1 cellular context compared by ENCODE assay signal in genomic region chr11:119087747-119088241, GRCh38.
TF ChIP-seq lines count a peak whose summit lies in the region.

No MANE protein-coding gene starts in this region.

TF ChIP-seq in K562, 482 proteins besides CTCF, POLR2A, EP300 and RAD21 (continued from another document and continues in another):
- TF ChIP-seq, protein P1, sequence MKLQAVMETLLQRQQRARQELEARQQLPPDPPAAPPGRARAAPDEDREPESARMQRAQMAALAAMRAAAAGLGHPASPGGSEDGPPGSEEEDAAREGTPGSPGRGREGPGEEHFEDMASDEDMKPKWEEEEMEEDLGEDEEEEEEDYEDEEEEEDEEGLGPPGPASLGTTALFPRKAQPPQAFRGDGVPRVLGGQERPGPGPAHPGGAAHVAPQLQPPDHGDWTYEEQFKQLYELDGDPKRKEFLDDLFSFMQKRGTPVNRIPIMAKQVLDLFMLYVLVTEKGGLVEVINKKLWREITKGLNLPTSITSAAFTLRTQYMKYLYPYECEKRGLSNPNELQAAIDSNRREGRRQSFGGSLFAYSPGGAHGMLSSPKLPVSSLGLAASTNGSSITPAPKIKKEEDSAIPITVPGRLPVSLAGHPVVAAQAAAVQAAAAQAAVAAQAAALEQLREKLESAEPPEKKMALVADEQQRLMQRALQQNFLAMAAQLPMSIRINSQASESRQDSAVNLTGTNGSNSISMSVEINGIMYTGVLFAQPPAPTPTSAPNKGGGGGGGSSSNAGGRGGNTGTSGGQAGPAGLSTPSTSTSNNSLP (IDR thresholded peaks at IDR 0.05; ENCODE audit: borderline replicate concordance, low read depth, low read length): no peak
- TF ChIP-seq CHD2 (IDR thresholded peaks at IDR 0.05; ENCODE audit: low read depth, low read length): no peak
- TF ChIP-seq MTF1 (CRISPR knock-in tag; IDR thresholded peaks at IDR 0.05; ENCODE audit: borderline replicate concordance): no peak
- TF ChIP-seq EZH2 (IDR thresholded peaks at IDR 0.05; ENCODE audit: borderline replicate concordance, low read depth, low read length): no peak
- TF ChIP-seq ZNF184 (CRISPR knock-in tag; IDR thresholded peaks at IDR 0.05): no peak
- no peak for TF ChIP-seq ATF1 (CRISPR knock-in tag; IDR thresholded peaks at IDR 0.05)
- peak; percentile 74 for TF ChIP-seq ATF1 (tag; IDR thresholded peaks at IDR 0.05)
- no peak for TF ChIP-seq ZNF280A (IDR thresholded peaks at IDR 0.05; ENCODE audit: low read depth, partially characterized antibody)
- TF ChIP-seq PHF20 (IDR thresholded peaks at IDR 0.05; ENCODE audit: partially characterized antibody): no peak
- peak; percentile 60; the same call in 1 of the 2 replicates for TF ChIP-seq PYGO2 (tag; IDR thresholded peaks at IDR 0.05)
- TF ChIP-seq HDAC6 (IDR thresholded peaks at IDR 0.05; ENCODE audit: low read depth, low read length): no peak
- TF ChIP-seq ZNF764 (CRISPR knock-in tag; IDR thresholded peaks at IDR 0.05; ENCODE audit: low read depth): no peak
- no peak for TF ChIP-seq ZNF695 (CRISPR knock-in tag; IDR thresholded peaks at IDR 0.05)
- TF ChIP-seq CREB1 (IDR thresholded peaks at IDR 0.05): peak; percentile 74
- TF ChIP-seq CREB1 (CRISPR knock-in tag; IDR thresholded peaks at IDR 0.05): peak; percentile 46; the same call in 1 of the 2 replicates
- peak; percentile 88 for TF ChIP-seq FOSL1 (tag; conservative IDR thresholded peaks at IDR 0.05)
- TF ChIP-seq BCOR (IDR thresholded peaks at IDR 0.05): peak; percentile 86
- peak; percentile 94 for TF ChIP-seq PHB2 (IDR thresholded peaks at IDR 0.05; ENCODE audit: low read depth)
- TF ChIP-seq, protein P2, sequence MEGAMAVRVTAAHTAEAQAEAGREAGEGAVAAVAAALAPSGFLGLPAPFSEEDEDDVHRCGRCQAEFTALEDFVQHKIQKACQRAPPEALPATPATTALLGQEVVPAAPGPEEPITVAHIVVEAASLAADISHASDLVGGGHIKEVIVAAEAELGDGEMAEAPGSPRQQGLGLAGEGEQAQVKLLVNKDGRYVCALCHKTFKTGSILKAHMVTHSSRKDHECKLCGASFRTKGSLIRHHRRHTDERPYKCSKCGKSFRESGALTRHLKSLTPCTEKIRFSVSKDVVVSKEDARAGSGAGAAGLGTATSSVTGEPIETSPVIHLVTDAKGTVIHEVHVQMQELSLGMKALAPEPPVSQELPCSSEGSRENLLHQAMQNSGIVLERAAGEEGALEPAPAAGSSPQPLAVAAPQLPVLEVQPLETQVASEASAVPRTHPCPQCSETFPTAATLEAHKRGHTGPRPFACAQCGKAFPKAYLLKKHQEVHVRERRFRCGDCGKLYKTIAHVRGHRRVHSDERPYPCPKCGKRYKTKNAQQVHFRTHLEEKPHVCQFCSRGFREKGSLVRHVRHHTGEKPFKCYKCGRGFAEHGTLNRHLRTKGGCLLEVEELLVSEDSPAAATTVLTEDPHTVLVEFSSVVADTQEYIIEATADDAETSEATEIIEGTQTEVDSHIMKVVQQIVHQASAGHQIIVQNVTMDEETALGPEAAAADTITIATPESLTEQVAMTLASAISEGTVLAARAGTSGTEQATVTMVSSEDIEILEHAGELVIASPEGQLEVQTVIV (CRISPR knock-in tag; IDR thresholded peaks at IDR 0.05; ENCODE audit: borderline replicate concordance): no peak
- TF ChIP-seq RFX7 (CRISPR knock-in tag; IDR thresholded peaks at IDR 0.05): no peak
- TF ChIP-seq, protein P3, sequence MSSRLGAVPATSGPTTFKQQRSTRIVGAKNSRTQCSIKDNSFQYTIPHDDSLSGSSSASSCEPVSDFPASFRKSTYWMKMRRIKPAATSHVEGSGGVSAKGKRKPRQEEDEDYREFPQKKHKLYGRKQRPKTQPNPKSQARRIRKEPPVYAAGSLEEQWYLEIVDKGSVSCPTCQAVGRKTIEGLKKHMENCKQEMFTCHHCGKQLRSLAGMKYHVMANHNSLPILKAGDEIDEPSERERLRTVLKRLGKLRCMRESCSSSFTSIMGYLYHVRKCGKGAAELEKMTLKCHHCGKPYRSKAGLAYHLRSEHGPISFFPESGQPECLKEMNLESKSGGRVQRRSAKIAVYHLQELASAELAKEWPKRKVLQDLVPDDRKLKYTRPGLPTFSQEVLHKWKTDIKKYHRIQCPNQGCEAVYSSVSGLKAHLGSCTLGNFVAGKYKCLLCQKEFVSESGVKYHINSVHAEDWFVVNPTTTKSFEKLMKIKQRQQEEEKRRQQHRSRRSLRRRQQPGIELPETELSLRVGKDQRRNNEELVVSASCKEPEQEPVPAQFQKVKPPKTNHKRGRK (tag; IDR thresholded peaks at IDR 0.05): no peak
- TF ChIP-seq ELF1 (tag; IDR thresholded peaks at IDR 0.05): no peak
- TF ChIP-seq FOXP4 (CRISPR knock-in tag; IDR thresholded peaks at IDR 0.05; ENCODE audit: borderline replicate concordance): no peak
- peak; percentile 88; the same call in 1 of the 2 replicates for TF ChIP-seq KAT7 (CRISPR knock-in tag; IDR thresholded peaks at IDR 0.05; ENCODE audit: borderline replicate concordance)
- 0 out of 2 replicates have a peak, but pooled peaks have one; percentile 63 for TF ChIP-seq ZKSCAN1 (IDR thresholded peaks at IDR 0.05; ENCODE audit: low read depth, low read length)
- no peak for TF ChIP-seq ZSCAN29 (IDR thresholded peaks at IDR 0.05)
- no peak for TF ChIP-seq ZNF282 (CRISPR knock-in tag; IDR thresholded peaks at IDR 0.05)
- peak; percentile 82 for TF ChIP-seq ZNF644 (tag; IDR thresholded peaks at IDR 0.05; ENCODE audit: low read depth)
- TF ChIP-seq CTBP1 (IDR thresholded peaks at IDR 0.05; ENCODE audit: borderline replicate concordance): peak; percentile 100
- TF ChIP-seq SP1 (CRISPR knock-in tag; IDR thresholded peaks at IDR 0.05): peak; percentile 89
- TF ChIP-seq ZNF785 (CRISPR knock-in tag; IDR thresholded peaks at IDR 0.05): no peak
- no peak for TF ChIP-seq RHOXF2B (CRISPR knock-in tag; conservative IDR thresholded peaks at IDR 0.05)
- TF ChIP-seq NFATC3 (IDR thresholded peaks at IDR 0.05): peak; percentile 66; the same call in 1 of the 2 replicates
- TF ChIP-seq ETS2 (tag; IDR thresholded peaks at IDR 0.05; ENCODE audit: borderline replicate concordance, poor library complexity, severe bottlenecking): no peak
- TF ChIP-seq HDGF (IDR thresholded peaks at IDR 0.05): no peak
- TF ChIP-seq THRAP3 (IDR thresholded peaks at IDR 0.05; ENCODE audit: borderline replicate concordance): 0 out of 2 replicates have a peak, but pooled peaks have one; percentile 34
- no peak for TF ChIP-seq XRCC3 (IDR thresholded peaks at IDR 0.05)
- TF ChIP-seq ZNF589 (CRISPR knock-in tag; IDR thresholded peaks at IDR 0.05; ENCODE audit: low read depth): peak; percentile 96
- peak; percentile 97 for TF ChIP-seq MTA3 (IDR thresholded peaks at IDR 0.05; ENCODE audit: borderline replicate concordance)
- TF ChIP-seq, protein P4, sequence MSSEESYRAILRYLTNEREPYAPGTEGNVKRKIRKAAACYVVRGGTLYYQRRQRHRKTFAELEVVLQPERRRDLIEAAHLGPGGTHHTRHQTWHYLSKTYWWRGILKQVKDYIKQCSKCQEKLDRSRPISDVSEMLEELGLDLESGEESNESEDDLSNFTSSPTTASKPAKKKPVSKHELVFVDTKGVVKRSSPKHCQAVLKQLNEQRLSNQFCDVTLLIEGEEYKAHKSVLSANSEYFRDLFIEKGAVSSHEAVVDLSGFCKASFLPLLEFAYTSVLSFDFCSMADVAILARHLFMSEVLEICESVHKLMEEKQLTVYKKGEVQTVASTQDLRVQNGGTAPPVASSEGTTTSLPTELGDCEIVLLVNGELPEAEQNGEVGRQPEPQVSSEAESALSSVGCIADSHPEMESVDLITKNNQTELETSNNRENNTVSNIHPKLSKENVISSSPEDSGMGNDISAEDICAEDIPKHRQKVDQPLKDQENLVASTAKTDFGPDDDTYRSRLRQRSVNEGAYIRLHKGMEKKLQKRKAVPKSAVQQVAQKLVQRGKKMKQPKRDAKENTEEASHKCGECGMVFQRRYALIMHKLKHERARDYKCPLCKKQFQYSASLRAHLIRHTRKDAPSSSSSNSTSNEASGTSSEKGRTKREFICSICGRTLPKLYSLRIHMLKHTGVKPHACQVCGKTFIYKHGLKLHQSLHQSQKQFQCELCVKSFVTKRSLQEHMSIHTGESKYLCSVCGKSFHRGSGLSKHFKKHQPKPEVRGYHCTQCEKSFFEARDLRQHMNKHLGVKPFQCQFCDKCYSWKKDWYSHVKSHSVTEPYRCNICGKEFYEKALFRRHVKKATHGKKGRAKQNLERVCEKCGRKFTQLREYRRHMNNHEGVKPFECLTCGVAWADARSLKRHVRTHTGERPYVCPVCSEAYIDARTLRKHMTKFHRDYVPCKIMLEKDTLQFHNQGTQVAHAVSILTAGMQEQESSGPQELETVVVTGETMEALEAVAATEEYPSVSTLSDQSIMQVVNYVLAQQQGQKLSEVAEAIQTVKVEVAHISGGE (CRISPR knock-in tag; IDR thresholded peaks at IDR 0.05): peak in 1 of 3 experiments; percentile 80; a peak in 2 of 6 replicates
